ENCODE assay signal across 17 cellular contexts in genomic region chr1:12458571-12458970, GRCh38.
A peak's percentile ranks its signal among the peaks of the same experiment; 100 is the strongest.
DNase-seq lines count a peak whose midpoint lies in the region; ATAC-seq and TF ChIP-seq lines count a peak whose summit lies in the region.
"Had no signal": no experiment of that assay in that cellular context is flagged by ENCODE, and none has a peak within 500 bp of the region (broad histone marks: within the 10 kb centered on the region; RNA-seq: fewer than 3 reads in every experiment).

No MANE protein-coding gene starts in this region.

- H3K4me3 ChIP-seq in AG10803 (ENCODE audit: low read length) (no peak overlapping the region), GM23248 (no peak overlapping the region), brain microvascular endothelial cell (ENCODE audit: low read depth, low read length) (no peak overlapping the region), psoas muscle (no peak overlapping the region)
- H3K4me3 ChIP-seq: GM23338, lung had no signal

- H3K36me3 ChIP-seq in GM23248 (ENCODE audit: low read depth): no peaks in the 10 kb centered on the region
- peaks cover 7% of the 10 kb centered on the region for H3K36me3 ChIP-seq in brain microvascular endothelial cell (replicated peaks)
- H3K36me3 ChIP-seq in psoas muscle (ENCODE audit: insufficient read depth in 1 of 2, low read depth in 1 of 2): peaks cover 0 to 12% of the 10 kb centered on the region in 2 donors
- H3K36me3 ChIP-seq: BE2C had no signal

- H3K27ac ChIP-seq in GM23248 (peak overlapping the region; percentile 65), brain microvascular endothelial cell (peak overlapping the region; percentile 20), psoas muscle (peak overlapping the region; percentile 42)
- H3K27ac ChIP-seq: neutrophil had no signal

- H3K4me1 ChIP-seq in GM23248 (ENCODE audit: insufficient read depth) (peaks cover 72% of the 10 kb centered on the region), psoas muscle (peaks cover 64% of the 10 kb centered on the region)
- H3K4me1 ChIP-seq: BE2C had no signal

- TF ChIP-seq CTCF in AG10803 (conservative IDR thresholded peaks at IDR 0.05; ENCODE audit: low read length) (no peak), brain microvascular endothelial cell (IDR thresholded peaks at IDR 0.05; ENCODE audit: low read depth, low read length, missing control alignments) (no peak), psoas muscle (IDR thresholded peaks at IDR 0.05) (no peak)

- no peak overlapping the region for H3K9ac ChIP-seq in GM23248

- no peak overlapping the region for H2AFZ ChIP-seq in GM23248
- H2AFZ ChIP-seq: GM23338 had no signal

- peak in 1 of 4 donors; percentile 28 for ATAC-seq in psoas muscle
- ATAC-seq in HG03378 (IDR thresholded peaks at IDR 0.05; ENCODE audit: unreplicated experiment): no peak
- ATAC-seq: GM23338 had no signal

- H4K20me1 ChIP-seq in GM23248 (ENCODE audit: insufficient read depth): no peaks in the 10 kb centered on the region

- in situ Hi-C loops in GM23248 (cut with MboI) (no loop called here), brain microvascular endothelial cell (cut with HindIII; ENCODE audit: low pct_ligation_motif_present, low sequenced_read_pairs) (no loop called here), KBM-7 (cut with MboI; ENCODE audit: low pct_unique_long_range_greater_than_20kb, low sequenced_read_pairs) (no loop called here)

- no peaks in the 10 kb centered on the region for H3K9me2 ChIP-seq in GM23248 (ENCODE audit: insufficient read depth)

- WGBS in GM23248 (ENCODE audit: low coverage in 1 of 2, low lambda C conversion rate in 2 of 2, missing lambda C conversion rate in 2 of 2), 2 experiments: 12 to 21% methylated on average over 1 of the region's 1 CpG
- 4 to 23% (median 15%) methylated on average over 1 of the region's 1 CpG for WGBS in psoas muscle, 3 donors

- H3K27me3 ChIP-seq in GM23248 (replicated peaks; ENCODE audit: insufficient read depth) (no peaks in the 10 kb centered on the region), brain microvascular endothelial cell (replicated peaks) (no peaks in the 10 kb centered on the region), psoas muscle (ENCODE audit: insufficient read depth in 3 of 3, low read length in 2 of 3) (no peaks in the 10 kb centered on the region)
- H3K27me3 ChIP-seq: BE2C, neutrophil had no signal

- DNase-seq in AG10803 (ENCODE audit: low read depth) (peak; percentile 40), GM23248 (peak; percentile 64), brain microvascular endothelial cell (no peak), psoas muscle (peak in 1 of 2 donors; percentile 56), NCI-H345 (lab: John Stamatoyannopoulos, UW) (no peak), NCI-H2171 (lab: John Stamatoyannopoulos, UW) (no peak), KBM-7 (no peak)
- DNase-seq: activated CD4-positive, alpha-beta T cell treated with anti-CD3 and anti-CD28 coated beads, Interleukin-2, amount 50 U/mL, for 4 hours; activated effector memory CD4-positive, alpha-beta T cell treated with anti-CD3 and anti-CD28 coated beads, Interleukin-2, amount 50 U/mL, for 16 hours; BE2C; NCI-H1417 treated with DMSO at 0.1 percent for 48 hours; NCI-H526; stimulated activated CD4-positive, alpha-beta T cell treated with anti-CD3 and anti-CD28 coated beads, Interleukin-12 subunit alpha, Interleukin-12 subunit beta, amount 100 ng/mL, for 4 hours had no signal

- no peaks in the 10 kb centered on the region for H3K9me3 ChIP-seq in GM23248 (ENCODE audit: low read depth)
- no peaks in the 10 kb centered on the region for H3K9me3 ChIP-seq in psoas muscle
- H3K9me3 ChIP-seq: BE2C, neutrophil had no signal

- H3K4me2 ChIP-seq in GM23248 (ENCODE audit: unreplicated experiment): peak overlapping the region; percentile 49
- H3K4me2 ChIP-seq: GM23338 had no signal

- no peaks in the 10 kb centered on the region for H3K79me2 ChIP-seq in GM23248 (ENCODE audit: insufficient read depth)

- intact Hi-C loops in psoas muscle (cut with DNase I): no loop called here

- peaks cover 42% of the 10 kb centered on the region for H3F3A ChIP-seq in GM23248 (ENCODE audit: insufficient read depth)

Comparison
In these comparisons a context has a peak if more than half of its experiments do, and no peak if none do; other contexts are left out.
1. DNase-seq: peak in AG10803 (single experiment) and GM23248 (single experiment); none in brain microvascular endothelial cell (single experiment), NCI-H345 (single experiment), NCI-H2171 (single experiment) and KBM-7 (single experiment).
2. Peak in every context shown above with its lines, with median percentiles within 50 percentile points of each other: H3K27ac ChIP-seq.